In genomic region chr21:45074818-45075605, GRCh38 we compare ENCODE assay signal across 8 cellular contexts. TPM values are rescaled to one million over a fixed set of nuclear protein-coding genes. Genes with fewer than 3 reads are reported as not detected.
DNase-seq lines count a peak whose midpoint lies in the region; ATAC-seq and TF ChIP-seq lines count a peak whose summit lies in the region.

No MANE protein-coding gene starts in this region.

- 2% methylated on average over 51 of the region's 99 CpGs for WGBS in hepatocyte (ENCODE audit: low lambda C conversion rate, missing lambda C conversion rate)
- WGBS in sigmoid colon, 2 donors = 0 to 1% methylated on average over 99 of the region's 99 CpGs

- H3K4me3 ChIP-seq in BLaER1 (peak overlapping the region; percentile 93), hepatocyte (peak overlapping the region; percentile 87), sigmoid colon (peak overlapping the region; percentile 92 to 97 (median 92))

- H4K20me1 ChIP-seq in BLaER1 (peaks cover 30% of the 10 kb centered on the region), hepatocyte (ENCODE audit: insufficient read depth, poor library complexity, severe bottlenecking) (peaks cover 13% of the 10 kb centered on the region)

- no peak for TF ChIP-seq POLR2A in sigmoid colon (IDR thresholded peaks at IDR 0.05)

- no peaks in the 10 kb centered on the region for H3K9me3 Mint-ChIP-seq in activated naive CD8-positive, alpha-beta T cell treated with anti-CD3 and anti-CD28 coated beads, Interleukin-2, amount 50 U/mL, for 24 hours

- TF ChIP-seq CTCF in hepatocyte (IDR thresholded peaks at IDR 0.05; ENCODE audit: poor library complexity) = no peak
- no peak for TF ChIP-seq CTCF in sigmoid colon (IDR thresholded peaks at IDR 0.05)

- peak overlapping the region; percentile 82 for H3K27ac Mint-ChIP-seq in activated naive CD8-positive, alpha-beta T cell treated with anti-CD3 and anti-CD28 coated beads, Interleukin-2, amount 50 U/mL, for 24 hours

- peak overlapping the region; percentile 94 for H3K4me2 ChIP-seq in BLaER1
- H3K4me2 ChIP-seq in hepatocyte = peak overlapping the region; percentile 97

- peaks cover 50% of the 10 kb centered on the region for H3K4me1 Mint-ChIP-seq in activated naive CD8-positive, alpha-beta T cell treated with anti-CD3 and anti-CD28 coated beads, Interleukin-2, amount 50 U/mL, for 24 hours

- peak; percentile 6 for ATAC-seq in GM21526 (IDR thresholded peaks at IDR 0.05; ENCODE audit: low FRiP score, unreplicated experiment)
- peak; percentile 11 for ATAC-seq in activated naive CD8-positive, alpha-beta T cell treated with anti-CD3 and anti-CD28 coated beads, Interleukin-2, amount 50 U/mL, for 24 hours
- ATAC-seq in GM19395 (IDR thresholded peaks at IDR 0.05; ENCODE audit: unreplicated experiment) = no peak

- peaks cover 5% of the 10 kb centered on the region for H3K36me3 Mint-ChIP-seq in activated naive CD8-positive, alpha-beta T cell treated with anti-CD3 and anti-CD28 coated beads, Interleukin-2, amount 50 U/mL, for 24 hours (ENCODE audit: low read depth)

- intact Hi-C loops in sigmoid colon (cut with DNase I) = loop anchor here (5.0 kb wide), 3 partner anchors 58 to 118 kb away; no protein-coding TSS in a partner anchor

- peak overlapping the region; percentile 86 for H3K9ac ChIP-seq in BLaER1

- H3K27ac ChIP-seq in BLaER1 = peak overlapping the region; percentile 93
- peak overlapping the region; percentile 71 for H3K27ac ChIP-seq in hepatocyte
- H3K27ac ChIP-seq in sigmoid colon = peak overlapping the region; percentile 83 to 97 (median 85)

- H3K9me2 ChIP-seq in hepatocyte (replicated peaks; ENCODE audit: insufficient read depth) = no peaks in the 10 kb centered on the region

- TF ChIP-seq EP300 in sigmoid colon (IDR thresholded peaks at IDR 0.05) = no peak

- H3K27me3 Mint-ChIP-seq in activated naive CD8-positive, alpha-beta T cell treated with anti-CD3 and anti-CD28 coated beads, Interleukin-2, amount 50 U/mL, for 24 hours = no peaks in the 10 kb centered on the region

- H3K36me3 ChIP-seq in BLaER1 = no peaks in the 10 kb centered on the region
- H3K36me3 ChIP-seq in hepatocyte (replicated peaks; ENCODE audit: insufficient read depth, low read depth) = no peaks in the 10 kb centered on the region
- H3K36me3 ChIP-seq in sigmoid colon = no peaks in the 10 kb centered on the region

- H3K27me3 ChIP-seq in BLaER1 (peaks cover 10% of the 10 kb centered on the region), hepatocyte (no peaks in the 10 kb centered on the region), sigmoid colon (no peaks in the 10 kb centered on the region)

- H3K4me1 ChIP-seq in BLaER1 (peaks cover 62% of the 10 kb centered on the region), hepatocyte (ENCODE audit: insufficient read depth) (peaks cover 6% of the 10 kb centered on the region), sigmoid colon (peaks cover 0 to 53% (median 33%) of the 10 kb centered on the region in 4 donors)

- peak overlapping the region; percentile 32 for H2AFZ ChIP-seq in hepatocyte

- H3K9me3 ChIP-seq in BLaER1 (no peaks in the 10 kb centered on the region), hepatocyte (ENCODE audit: low read depth) (no peaks in the 10 kb centered on the region), sigmoid colon (no peaks in the 10 kb centered on the region)

- DNase-seq in NCI-H526 (lab: John Stamatoyannopoulos, UW) (peak; percentile 42 to 90), hepatocyte (ENCODE audit: low spot score) (peak; percentile 37), sigmoid colon (peak; percentile 70)
- peak; percentile 46 for DNase-seq in activated naive CD8-positive, alpha-beta T cell treated with anti-CD3 and anti-CD28 coated beads, Interleukin-2, amount 50 U/mL, for 24 hours
- DNase-seq in effector CD4-positive, alpha-beta T cell = no peak

- peaks cover 50% of the 10 kb centered on the region for H3K79me2 ChIP-seq in hepatocyte

- H3K4me3 Mint-ChIP-seq in activated naive CD8-positive, alpha-beta T cell treated with anti-CD3 and anti-CD28 coated beads, Interleukin-2, amount 50 U/mL, for 24 hours = peak overlapping the region; percentile 91

RNA-seq across cellular contexts. Expression of gene ADARB1, which starts 0.6 kb away (rescaled TPM):
- total RNA-seq in hepatocyte (9.9 and 16.0 TPM in 2 replicates), sigmoid colon (100 to 1,000 TPM in 1 of 4 donors, 10 to 100 TPM in 3; 41.3 to 102 (median 71.0) TPM)
- polyA plus RNA-seq in hepatocyte (17.3 and 19.4 TPM in 2 replicates), sigmoid colon (1 to 10 TPM in 2 of 3 donors, under 1 TPM in 1; 0.92 to 7.5 (median 2.4) TPM)
